ENCODE assay signal across 21 cellular contexts in genomic region chr1:203204776-203205175, GRCh38. TPM values are rescaled to one million over a fixed set of nuclear protein-coding genes. Genes with fewer than 3 reads are reported as not detected.
"Had no signal": no experiment of that assay in that cellular context is flagged by ENCODE, and none has a peak within 500 bp of the region (broad histone marks: within the 10 kb centered on the region; RNA-seq: fewer than 3 reads in every experiment).

No MANE protein-coding gene starts in this region.

- H3K9me3 ChIP-seq: colonic mucosa, lower lobe of right lung, pancreas, tibial nerve, vagina had no signal

- ATAC-seq: activated CD8-positive, alpha-beta memory T cell treated with anti-CD3 and anti-CD28 coated beads, Interleukin-2, amount 10 ng/mL, durations not matched to agents 7 days and 5 days; activated naive CD4-positive, alpha-beta T cell treated with anti-CD3 and anti-CD28 coated beads, Interleukin-2, amount 50 U/mL, for 72 hours; esophagus mucosa; lower lobe of right lung; naive thymus-derived CD4-positive, alpha-beta T cell; pancreas; stimulated activated naive B cell treated with anti-CD40 and anti-IgM and Interleukin-4, amounts not matched to agents 10 μg/mL and 1 μg/mL and 100 μg/mL, for 72 hours had no signal

- H3K27me3 ChIP-seq: colonic mucosa, pancreas, tibial nerve, vagina had no signal

- H3K36me3 ChIP-seq: colonic mucosa, lower lobe of right lung, pancreas, tibial nerve, vagina had no signal

- H3K4me1 ChIP-seq: colonic mucosa, pancreas had no signal

- H3K4me3 Mint-ChIP-seq: activated CD8-positive, alpha-beta memory T cell treated with anti-CD3 and anti-CD28 coated beads, Interleukin-2, amount 10 ng/mL, durations not matched to agents 7 days and 5 days; naive thymus-derived CD4-positive, alpha-beta T cell; stimulated activated naive B cell treated with anti-CD40 and anti-IgM and Interleukin-4, amounts not matched to agents 10 μg/mL and 1 μg/mL and 100 μg/mL, for 72 hours had no signal

- H3K27ac Mint-ChIP-seq: activated CD8-positive, alpha-beta memory T cell treated with anti-CD3 and anti-CD28 coated beads, Interleukin-2, amount 10 ng/mL, durations not matched to agents 7 days and 5 days; activated naive CD4-positive, alpha-beta T cell treated with anti-CD3 and anti-CD28 coated beads, Interleukin-2, amount 50 U/mL, for 72 hours; naive thymus-derived CD4-positive, alpha-beta T cell; stimulated activated naive B cell treated with anti-CD40 and anti-IgM and Interleukin-4, amounts not matched to agents 10 μg/mL and 1 μg/mL and 100 μg/mL, for 72 hours had no signal

- DNase-seq: activated CD4-positive, alpha-beta T cell treated with anti-CD3 and anti-CD28 coated beads, Interleukin-2, amount 50 U/mL, for 48 hours; activated CD8-positive, alpha-beta memory T cell treated with anti-CD3 and anti-CD28 coated beads, Interleukin-2, amount 10 ng/mL, durations not matched to agents 7 days and 5 days; activated T-cell treated with anti-CD3 and anti-CD28 coated beads, Interleukin-2, amount 50 U/mL, for 1 hour; amniotic stem cell; colonic mucosa; foreskin fibroblast; lower lobe of right lung; naive thymus-derived CD4-positive, alpha-beta T cell; stimulated activated CD4-positive, alpha-beta T cell treated with anti-CD3 and anti-CD28 coated beads, Interleukin-15, amount 100 ng/mL, for 24 hours; stimulated activated CD4-positive, alpha-beta T cell treated with anti-CD3 and anti-CD28 coated beads, Interleukin-4, amount 100 ng/mL, for 1 hour; stimulated activated naive B cell treated with anti-CD40 and anti-IgM and Interleukin-4, amounts not matched to agents 10 μg/mL and 1 μg/mL and 100 μg/mL, for 72 hours; T-helper 1 cell; T1000 had no signal

- H3K4me3 ChIP-seq: colonic mucosa, lower lobe of right lung, pancreas, tibial nerve, vagina had no signal

- H3K27ac ChIP-seq: colonic mucosa, lower lobe of right lung, pancreas, tibial nerve, VCaP had no signal

- H3K4me1 Mint-ChIP-seq: stimulated activated naive B cell treated with anti-CD40 and anti-IgM and Interleukin-4, amounts not matched to agents 10 μg/mL and 1 μg/mL and 100 μg/mL, for 72 hours had no signal

- H3K36me3 Mint-ChIP-seq: activated CD8-positive, alpha-beta memory T cell treated with anti-CD3 and anti-CD28 coated beads, Interleukin-2, amount 10 ng/mL, durations not matched to agents 7 days and 5 days; activated naive CD4-positive, alpha-beta T cell treated with anti-CD3 and anti-CD28 coated beads, Interleukin-2, amount 50 U/mL, for 72 hours; naive thymus-derived CD4-positive, alpha-beta T cell; stimulated activated naive B cell treated with anti-CD40 and anti-IgM and Interleukin-4, amounts not matched to agents 10 μg/mL and 1 μg/mL and 100 μg/mL, for 72 hours had no signal

- H3K9me3 Mint-ChIP-seq: activated naive CD4-positive, alpha-beta T cell treated with anti-CD3 and anti-CD28 coated beads, Interleukin-2, amount 50 U/mL, for 72 hours; naive thymus-derived CD4-positive, alpha-beta T cell; stimulated activated naive B cell treated with anti-CD40 and anti-IgM and Interleukin-4, amounts not matched to agents 10 μg/mL and 1 μg/mL and 100 μg/mL, for 72 hours had no signal

RNA-seq across cellular contexts. Expression of gene CHI3L1, which starts 18.3 kb away (rescaled TPM):
- total RNA-seq: activated CD8-positive, alpha-beta memory T cell treated with anti-CD3 and anti-CD28 coated beads, Interleukin-2, amount 10 ng/mL, durations not matched to agents 7 days and 5 days had no signal
- polyA plus RNA-seq: naive thymus-derived CD4-positive, alpha-beta T cell had no signal

RNA-seq across cellular contexts. Expression of gene CHIT1, which starts 24.7 kb away (rescaled TPM):
- total RNA-seq: cardiac septum, vagina had no signal
- polyA plus RNA-seq: naive thymus-derived CD4-positive, alpha-beta T cell had no signal

RNA-seq across cellular contexts. Expression of gene MYBPH, which starts 29.1 kb away (rescaled TPM):
- total RNA-seq: activated CD8-positive, alpha-beta memory T cell treated with anti-CD3 and anti-CD28 coated beads, Interleukin-2, amount 10 ng/mL, durations not matched to agents 7 days and 5 days; activated naive CD4-positive, alpha-beta T cell treated with anti-CD3 and anti-CD28 coated beads, Interleukin-2, amount 50 U/mL, for 72 hours; cardiac septum; colonic mucosa; esophagus mucosa; lower lobe of right lung; naive thymus-derived CD4-positive, alpha-beta T cell; pancreas; renal cortical epithelial cell; tibial nerve; vagina had no signal
- polyA plus RNA-seq: naive thymus-derived CD4-positive, alpha-beta T cell; pancreas had no signal
